In genomic region chr10:123019264-123019663, GRCh38 we compare ENCODE assay signal across 1 cellular context.
TF ChIP-seq lines count a peak whose summit lies in the region.

No MANE protein-coding gene starts in this region.

TF ChIP-seq in H1, 55 proteins besides CTCF, POLR2A, EP300 and RAD21:
- no peak for TF ChIP-seq USF2 (IDR thresholded peaks at IDR 0.05; ENCODE audit: low read length)
- TF ChIP-seq MAFK (IDR thresholded peaks at IDR 0.05; ENCODE audit: low read depth, low read length) = no peak
- TF ChIP-seq RFX5 (IDR thresholded peaks at IDR 0.05; ENCODE audit: borderline replicate concordance, low read depth, low read length) = no peak
- TF ChIP-seq EGR1 (IDR thresholded peaks at IDR 0.05; ENCODE audit: borderline replicate concordance, low read depth, low read length) = no peak
- no peak for TF ChIP-seq NRF1 (IDR thresholded peaks at IDR 0.05; ENCODE audit: low read depth, low read length)
- no peak for TF ChIP-seq BRCA1 (IDR thresholded peaks at IDR 0.05; ENCODE audit: low read depth, low read length)
- no peak for TF ChIP-seq SIX5 (IDR thresholded peaks at IDR 0.05; ENCODE audit: low read depth, low read length)
- TF ChIP-seq SAP30 (IDR thresholded peaks at IDR 0.05; ENCODE audit: insufficient read depth, insufficient replicate concordance, low read length) = no peak
- no peak for TF ChIP-seq ATF2 (IDR thresholded peaks at IDR 0.05; ENCODE audit: low read length)
- TF ChIP-seq BCL11A (IDR thresholded peaks at IDR 0.05; ENCODE audit: low read depth in 2 of 2, low read length in 2 of 2) = no peak
- TF ChIP-seq CBX5 (IDR thresholded peaks at IDR 0.05; ENCODE audit: low read depth, low read length) = no peak
- TF ChIP-seq TAF1 (IDR thresholded peaks at IDR 0.05; ENCODE audit: low read depth, low read length) = no peak
